In the genomic region with DNA sequence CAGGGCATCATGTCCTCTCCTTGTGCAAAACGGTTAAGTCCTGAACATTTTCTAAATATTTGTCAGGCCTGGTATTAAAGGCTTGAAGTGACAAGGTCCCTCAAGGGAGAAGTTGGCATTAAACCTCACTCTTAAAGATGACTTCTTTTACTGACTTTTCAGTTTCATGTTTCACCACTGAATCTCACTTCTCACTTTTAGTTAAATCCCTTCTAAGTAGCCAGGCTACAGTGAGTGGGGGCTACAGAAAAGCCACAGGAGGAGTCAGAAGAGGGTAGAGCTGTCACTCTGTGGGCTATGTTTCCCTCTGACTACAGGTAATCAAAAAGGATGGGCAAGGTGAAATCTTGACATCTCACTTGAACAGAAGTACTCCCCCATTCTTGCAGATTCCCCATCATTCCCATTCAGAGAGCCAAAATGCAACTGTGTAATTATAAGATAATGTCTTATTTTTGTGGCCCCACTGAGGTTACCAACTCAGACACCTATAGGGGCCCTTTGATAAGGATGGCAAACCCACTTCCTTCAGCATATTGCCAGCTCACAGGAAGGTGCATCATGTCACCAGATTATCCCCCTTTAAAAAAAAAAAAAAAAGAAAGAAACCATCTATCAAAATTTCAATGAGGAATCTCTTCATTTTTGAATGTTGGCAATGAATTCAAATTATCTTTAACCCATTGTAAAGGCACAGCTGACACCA, we compare ENCODE assay signal across 9 cellular contexts.
DNase-seq lines count a peak whose midpoint lies in the region; ATAC-seq and TF ChIP-seq lines count a peak whose summit lies in the region.
"Had no signal": no experiment of that assay in that cellular context is flagged by ENCODE, and none has a peak within 500 bp of the region (broad histone marks: within the 10 kb centered on the region; RNA-seq: fewer than 3 reads in every experiment).

No MANE protein-coding gene starts in this region.

- H3K36me3 ChIP-seq in tibial nerve, result no peaks in the 10 kb centered on the region

- TF ChIP-seq POLR2A in tibial nerve (IDR thresholded peaks at IDR 0.05), result no peak

- H3K9me3 Mint-ChIP-seq in mesothelial cell of epicardium, result peaks cover 12% of the 10 kb centered on the region

- no peak overlapping the region for H3K27ac Mint-ChIP-seq in mesothelial cell of epicardium

- no peaks in the 10 kb centered on the region for H3K4me1 ChIP-seq in tibial nerve

- H3K27me3 Mint-ChIP-seq in mesothelial cell of epicardium (ENCODE audit: low read depth), result peaks cover 2% of the 10 kb centered on the region

- TF ChIP-seq EP300 in tibial nerve (IDR thresholded peaks at IDR 0.05), result no peak

- H3K27ac ChIP-seq in tibial nerve, result no peak overlapping the region
- H3K27ac ChIP-seq: C4-2B had no signal

- no peaks in the 10 kb centered on the region for H3K9me3 ChIP-seq in tibial nerve

- no peak overlapping the region for H3K4me3 ChIP-seq in tibial nerve

- peak; percentile 7 to 17 for DNase-seq in stimulated activated CD4-positive, alpha-beta T cell treated with anti-CD3 and anti-CD28 coated beads, Interleukin-15, amount 100 ng/mL, for 48 hours (ENCODE audit: low read depth in 2 of 2)
- DNase-seq in stimulated activated CD4-positive, alpha-beta T cell treated with anti-CD3 and anti-CD28 coated beads, Interleukin-2, amount 100 ng/mL, for 24 hours, result no peak
- DNase-seq in MV-4-11 (lab: John Stamatoyannopoulos, UW) (peak; percentile 95), superior temporal gyrus (ENCODE audit: extremely low spot score) (peak; percentile 23), mesothelial cell of epicardium (ENCODE audit: low spot score in 2 of 2, unreplicated experiment in 2 of 2) (no peak), Kasumi-1 (lab: John Stamatoyannopoulos, UW) (no peak), tibial nerve (ENCODE audit: low spot score in 2 of 2) (no peak)

- WGBS in tibial nerve, 2 donors, result 54 to 71% methylated on average over 1 of the region's 1 CpG

- H3K36me3 Mint-ChIP-seq in mesothelial cell of epicardium, result no peaks in the 10 kb centered on the region

- no peaks in the 10 kb centered on the region for H3K4me1 Mint-ChIP-seq in mesothelial cell of epicardium

- ATAC-seq in HG02798 (IDR thresholded peaks at IDR 0.05; ENCODE audit: poor library complexity, unreplicated experiment), result peak; percentile 93

- no peak overlapping the region for H3K4me3 Mint-ChIP-seq in mesothelial cell of epicardium

- H3K27me3 ChIP-seq in tibial nerve, result no peaks in the 10 kb centered on the region

- TF ChIP-seq CTCF in mesothelial cell of epicardium (IDR thresholded peaks at IDR 0.05; ENCODE audit: unreplicated experiment) (no peak), tibial nerve (IDR thresholded peaks at IDR 0.05) (no peak)

Comparison
In these comparisons a context has a peak if more than half of its experiments do, and no peak if none do; other contexts are left out.
1. DNase-seq: peak in stimulated activated CD4-positive, alpha-beta T cell treated with anti-CD3 and anti-CD28 coated beads, Interleukin-15, amount 100 ng/mL, for 48 hours (2 of 2), MV-4-11 (single experiment) and superior temporal gyrus (single experiment); none in stimulated activated CD4-positive, alpha-beta T cell treated with anti-CD3 and anti-CD28 coated beads, Interleukin-2, amount 100 ng/mL, for 24 hours (0 of 2), mesothelial cell of epicardium (0 of 2), Kasumi-1 (0 of 2) and tibial nerve (0 of 2).